9 cellular contexts compared by ENCODE assay signal in genomic region chr22:50696251-50696798, GRCh38. TPM values are rescaled to one million over a fixed set of nuclear protein-coding genes. Genes with fewer than 3 reads are reported as not detected.
DNase-seq lines count a peak whose midpoint lies in the region; TF ChIP-seq lines count a peak whose summit lies in the region.
"Had no signal": no experiment of that assay in that cellular context is flagged by ENCODE, and none has a peak within 500 bp of the region (broad histone marks: within the 10 kb centered on the region; RNA-seq: fewer than 3 reads in every experiment).

No MANE protein-coding gene starts in this region.

- no peak overlapping the region for H3K27ac Mint-ChIP-seq in Caco-2 (ENCODE audit: unreplicated experiment)

- H3K27me3 Mint-ChIP-seq in Caco-2 (ENCODE audit: insufficient read depth, unreplicated experiment): no peaks in the 10 kb centered on the region

- no peak overlapping the region for H3K9ac ChIP-seq in parathyroid adenoma

- H3K4me3 Mint-ChIP-seq in Caco-2 (ENCODE audit: unreplicated experiment): peak overlapping the region; percentile 66

- peaks cover 4% of the 10 kb centered on the region; the same call in 1 of the 2 replicates for H3K4me1 ChIP-seq in Caco-2
- H3K4me1 ChIP-seq in breast epithelium: peaks cover 10 to 11% of the 10 kb centered on the region in 2 donors
- H3K4me1 ChIP-seq in left ventricle myocardium inferior: peaks cover 90% of the 10 kb centered on the region
- no peaks in the 10 kb centered on the region for H3K4me1 ChIP-seq in parathyroid adenoma
- H3K4me1 ChIP-seq in Peyer's patch: peaks cover 0 to 21% (median 0%) of the 10 kb centered on the region in 4 donors

- no peaks in the 10 kb centered on the region for H3K79me2 ChIP-seq in parathyroid adenoma

- H3K4me3 ChIP-seq in Caco-2 (ENCODE audit: low read depth, low read length): no peak overlapping the region
- peak overlapping the region in 2 of 3 donors; percentile 58 to 83 for H3K4me3 ChIP-seq in breast epithelium
- H3K4me3 ChIP-seq in left ventricle myocardium inferior: peak overlapping the region; percentile 67
- no peak overlapping the region for H3K4me3 ChIP-seq in parathyroid adenoma (ENCODE audit: low read depth, low read length)
- peak overlapping the region in 1 of 4 donors; percentile 50 for H3K4me3 ChIP-seq in Peyer's patch

- H3K4me1 Mint-ChIP-seq in Caco-2 (ENCODE audit: low read depth, unreplicated experiment): no peaks in the 10 kb centered on the region

- intact Hi-C loops in Caco-2 (cut with micrococcal nuclease; ENCODE audit: unreplicated experiment): no loop called here
- intact Hi-C loops in breast epithelium (cut with DNase I; ENCODE audit: low total_unique reads): no loop called here
- intact Hi-C loops in left ventricle myocardium inferior (cut with micrococcal nuclease): no loop called here

- no peak for DNase-seq in Caco-2
- DNase-seq in breast epithelium (ENCODE audit: low spot score in 2 of 2): no peak
- DNase-seq in left ventricle myocardium inferior: peak; percentile 12
- no peak for DNase-seq in activated CD4-positive, alpha-beta T cell treated with anti-CD3 and anti-CD28 coated beads for 48 hours
- DNase-seq in activated CD4-positive, alpha-beta T cell treated with anti-CD3 and anti-CD28 coated beads, Interleukin-2, amount 50 U/mL, for 1 hour: no peak
- no peak for DNase-seq in Peyer's patch
- DNase-seq in D341Med (ENCODE audit: low spot score): no peak
- DNase-seq: effector CD4-positive, alpha-beta T cell had no signal

- H3K9me3 Mint-ChIP-seq in Caco-2 (ENCODE audit: unreplicated experiment): no peaks in the 10 kb centered on the region

- POLR2A ChIA-PET in Caco-2 (lab: Charles Lee): no interaction called here

- no peaks in the 10 kb centered on the region for H3K36me3 ChIP-seq in Caco-2 (ENCODE audit: control insufficient read depth, insufficient read depth, low read length)
- no peaks in the 10 kb centered on the region for H3K36me3 ChIP-seq in breast epithelium
- H3K36me3 ChIP-seq in left ventricle myocardium inferior: peaks cover 18% of the 10 kb centered on the region
- H3K36me3 ChIP-seq in parathyroid adenoma (ENCODE audit: control insufficient read depth, insufficient read depth, low read length): no peaks in the 10 kb centered on the region
- H3K36me3 ChIP-seq in Peyer's patch: no peaks in the 10 kb centered on the region

- TF ChIP-seq CTCF in Caco-2 (IDR thresholded peaks at IDR 0.05; ENCODE audit: insufficient read depth in 1 of 2, low read depth in 1 of 2, low read length in 1 of 2, severe bottlenecking in 1 of 2, unreplicated experiment in 1 of 2): no peak
- no peak for TF ChIP-seq CTCF in breast epithelium (IDR thresholded peaks at IDR 0.05)
- no peak for TF ChIP-seq CTCF in left ventricle myocardium inferior (IDR thresholded peaks at IDR 0.05; ENCODE audit: borderline replicate concordance)
- no peak for TF ChIP-seq CTCF in parathyroid adenoma (IDR thresholded peaks at IDR 0.05)
- no peak for TF ChIP-seq CTCF in Peyer's patch (IDR thresholded peaks at IDR 0.05)

- H3K36me3 Mint-ChIP-seq in Caco-2 (ENCODE audit: insufficient read depth, unreplicated experiment): no peaks in the 10 kb centered on the region

- no TSS peak for BruUV-seq in Caco-2 (replicated peaks; lab: Mats Ljungman, UMichigan)

- H3K9me3 ChIP-seq in Caco-2: no peaks in the 10 kb centered on the region
- no peaks in the 10 kb centered on the region for H3K9me3 ChIP-seq in breast epithelium
- H3K9me3 ChIP-seq in left ventricle myocardium inferior (replicated peaks): peaks cover 4% of the 10 kb centered on the region
- H3K9me3 ChIP-seq in parathyroid adenoma (ENCODE audit: control insufficient read depth, low read length): peaks cover 3% of the 10 kb centered on the region
- no peaks in the 10 kb centered on the region for H3K9me3 ChIP-seq in Peyer's patch

- TF ChIP-seq POLR2A in breast epithelium (IDR thresholded peaks at IDR 0.05): no peak
- TF ChIP-seq POLR2A in Peyer's patch (IDR thresholded peaks at IDR 0.05): no peak

- H3K4me2 ChIP-seq in parathyroid adenoma (ENCODE audit: low read length): peak overlapping the region; percentile 65

- H3K27ac ChIP-seq in breast epithelium: peak overlapping the region; percentile 76 to 85
- peak overlapping the region; percentile 41 for H3K27ac ChIP-seq in left ventricle myocardium inferior (replicated peaks)
- H3K27ac ChIP-seq in parathyroid adenoma: no peak overlapping the region
- no peak overlapping the region for H3K27ac ChIP-seq in Peyer's patch

- CTCF ChIA-PET in Caco-2 (lab: Charles Lee): no interaction called here

- H3K27me3 ChIP-seq in Caco-2 (replicated peaks; ENCODE audit: control insufficient read depth, insufficient read depth, low read length) (no peaks in the 10 kb centered on the region), breast epithelium (no peaks in the 10 kb centered on the region), left ventricle myocardium inferior (ENCODE audit: low read depth) (no peaks in the 10 kb centered on the region), parathyroid adenoma (ENCODE audit: control insufficient read depth, insufficient read depth, low read length) (no peaks in the 10 kb centered on the region), Peyer's patch (no peaks in the 10 kb centered on the region)

- H2AFZ ChIP-seq in parathyroid adenoma: peak overlapping the region; percentile 63

RNA-seq across cellular contexts. Expression of gene SHANK3, which starts 23.7 kb away (rescaled TPM):
- total RNA-seq in Caco-2 (2022) (4.3 and 4.5 TPM in 2 replicates), breast epithelium (10 to 100 TPM in 1 of 3 donors, 1 to 10 TPM in 2; 4.8 to 28.8 (median 5.9) TPM), left ventricle myocardium inferior (23.1 TPM), Peyer's patch (10 to 100 TPM in 2 of 4 donors, 1 to 10 TPM in 2; 2.8 to 36.3 (median 10.8) TPM)

RNA-seq across cellular contexts. Expression of gene ACR, which starts 41.7 kb away (rescaled TPM):
- total RNA-seq in Caco-2 (2022) (not detected in 2 replicates), breast epithelium (under 1 TPM in 2 of 3 donors, not detected in 1; 0.44 to 0.80 TPM), left ventricle myocardium inferior (0.30 TPM), Peyer's patch (not detected)

Comparison
In these comparisons a context has a peak if more than half of its experiments do, and no peak if none do; other contexts are left out.
1. H3K4me3 ChIP-seq: peak in breast epithelium (2 of 3) and left ventricle myocardium inferior (single experiment); none in Caco-2 (single experiment) and parathyroid adenoma (single experiment).
2. H3K27ac ChIP-seq: peak in breast epithelium (2 of 2) and left ventricle myocardium inferior (single experiment); none in parathyroid adenoma (single experiment) and Peyer's patch (0 of 4).